In genomic region chr10:51700228-51700835, GRCh38 we compare ENCODE assay signal across 8 cellular contexts. TPM values are rescaled to one million over a fixed set of nuclear protein-coding genes. Genes with fewer than 3 reads are reported as not detected.
DNase-seq lines count a peak whose midpoint lies in the region; ATAC-seq and TF ChIP-seq lines count a peak whose summit lies in the region.

No MANE protein-coding gene starts in this region.

- H3K36me3 ChIP-seq in duodenal mucosa (ENCODE audit: control insufficient read depth in 1 of 2, insufficient read depth in 2 of 2, low read length in 2 of 2) (no peaks in the 10 kb centered on the region), upper lobe of right lung (peaks cover 6% of the 10 kb centered on the region)

- intact Hi-C loops in upper lobe of right lung (cut with DNase I) = no loop called here

- H3K4me1 ChIP-seq in duodenal mucosa (ENCODE audit: control insufficient read depth in 1 of 2, insufficient read depth in 2 of 2, low read length in 2 of 2) (peaks cover 19 to 21% of the 10 kb centered on the region in 2 donors), upper lobe of right lung (peaks cover 38% of the 10 kb centered on the region)

- ATAC-seq in upper lobe of right lung = peak; percentile 31
- ATAC-seq in GM21360 (IDR thresholded peaks at IDR 0.05; ENCODE audit: unreplicated experiment) = no peak

- H3K27me3 Mint-ChIP-seq in mesothelial cell of epicardium (ENCODE audit: low read depth) = no peaks in the 10 kb centered on the region

- H3K27me3 ChIP-seq in duodenal mucosa (ENCODE audit: control insufficient read depth in 1 of 2, insufficient read depth in 2 of 2, low read length in 2 of 2) (no peaks in the 10 kb centered on the region), upper lobe of right lung (no peaks in the 10 kb centered on the region)

- no peak for TF ChIP-seq CTCF in RWPE1 (conservative IDR thresholded peaks at IDR 0.05; ENCODE audit: low read depth)
- no peak for TF ChIP-seq CTCF in mesothelial cell of epicardium (IDR thresholded peaks at IDR 0.05; ENCODE audit: unreplicated experiment)
- TF ChIP-seq CTCF in upper lobe of right lung (IDR thresholded peaks at IDR 0.05) = no peak

- peak overlapping the region; percentile 85 for H3K27ac ChIP-seq in RWPE1
- peak overlapping the region; percentile 96 for H3K27ac ChIP-seq in duodenal mucosa (ENCODE audit: low read depth, low read length)
- H3K27ac ChIP-seq in upper lobe of right lung = peak overlapping the region; percentile 99

- H3K4me1 Mint-ChIP-seq in mesothelial cell of epicardium = peaks cover 40% of the 10 kb centered on the region

- DNase-seq in NCI-H1417 (lab: John Stamatoyannopoulos, UW) = peak in 2 of 3 experiments; percentile 43 to 82
- DNase-seq in NCI-H1417 treated with DMSO at 0.1 percent for 48 hours (lab: John Stamatoyannopoulos, UW) = no peak
- peak; percentile 5 for DNase-seq in RWPE1 (ENCODE audit: low spot score)
- peak in 1 of 2 experiments; percentile 49 for DNase-seq in mesothelial cell of epicardium (ENCODE audit: low spot score in 2 of 2, unreplicated experiment in 2 of 2)
- DNase-seq in upper lobe of right lung = no peak
- DNase-seq in NCI-H1048 (lab: John Stamatoyannopoulos, UW) = no peak

- H3K9me3 Mint-ChIP-seq in mesothelial cell of epicardium = no peaks in the 10 kb centered on the region

- H3K4me3 ChIP-seq in duodenal mucosa (ENCODE audit: low read depth in 1 of 2, low read length in 2 of 2) (peak overlapping the region; percentile 98 to 99), upper lobe of right lung (peak overlapping the region; percentile 88)

- CTCF ChIA-PET in RWPE1 (lab: Yijun Ruan, JAX) = interaction anchor here (0.8 kb wide), 1 partner anchor 53 kb away, joined by 4 read pairs; no protein-coding TSS in a partner anchor

- peaks cover 11% of the 10 kb centered on the region for H3K36me3 Mint-ChIP-seq in mesothelial cell of epicardium

- H3K27ac Mint-ChIP-seq in mesothelial cell of epicardium = peak overlapping the region; percentile 100

- peak overlapping the region; percentile 82 to 89 for H3K9ac ChIP-seq in duodenal mucosa (ENCODE audit: low read depth in 1 of 2, low read length in 2 of 2)

- POLR2A ChIA-PET in RWPE1 (lab: Yijun Ruan, JAX; ENCODE audit: low non-redundant PET) = no interaction called here

- H3K9me3 ChIP-seq in duodenal mucosa (ENCODE audit: control insufficient read depth in 1 of 2, low read length in 2 of 2) (no peaks in the 10 kb centered on the region), upper lobe of right lung (no peaks in the 10 kb centered on the region)

- H3K4me3 Mint-ChIP-seq in mesothelial cell of epicardium = peak overlapping the region; percentile 98

RNA-seq across cellular contexts. Expression of gene CSTF2T, which starts 0.9 kb away (rescaled TPM):
- total RNA-seq in mesothelial cell of epicardium = 23.3 to 23.9 TPM (median 23.8 TPM) in 3 replicates
- total RNA-seq in upper lobe of right lung = 15.3 TPM

Comparison
In these comparisons a context has a peak if more than half of its experiments do, and no peak if none do; other contexts are left out.
1. DNase-seq: peak in NCI-H1417 (2 of 3) and RWPE1 (single experiment); none in NCI-H1417 treated with DMSO at 0.1 percent for 48 hours (single experiment), upper lobe of right lung (single experiment) and NCI-H1048 (single experiment).
2. Peak in every context shown above with its lines, with median percentiles within 50 percentile points of each other: H3K27ac ChIP-seq.